Comparison of ENCODE assay signal across 17 cellular contexts in genomic region chr10:55979203-55979602, GRCh38.
DNase-seq lines count a peak whose midpoint lies in the region; ATAC-seq and TF ChIP-seq lines count a peak whose summit lies in the region.
"Had no signal": no experiment of that assay in that cellular context is flagged by ENCODE, and none has a peak within 500 bp of the region (broad histone marks: within the 10 kb centered on the region; RNA-seq: fewer than 3 reads in every experiment).

No MANE protein-coding gene starts in this region.

- peaks cover 9% of the 10 kb centered on the region for H3K4me1 Mint-ChIP-seq in endodermal cell
- H3K4me1 Mint-ChIP-seq in activated CD8-positive, alpha-beta T cell treated with anti-CD3 and anti-CD28 coated beads for 36 hours (ENCODE audit: low read depth): no peaks in the 10 kb centered on the region
- H3K4me1 Mint-ChIP-seq: CD4-positive, CD25-positive, alpha-beta regulatory T cell had no signal

- H3K9me3 ChIP-seq in HAP-1 (no peaks in the 10 kb centered on the region), endodermal cell (ENCODE audit: control insufficient read depth, low read length) (peaks cover 14% of the 10 kb centered on the region), aorta (ENCODE audit: control insufficient read depth, low read length) (no peaks in the 10 kb centered on the region)
- H3K9me3 ChIP-seq: MG63, SJSA1 had no signal

- no peaks in the 10 kb centered on the region for H3K36me3 ChIP-seq in HAP-1 (replicated peaks)
- H3K36me3 ChIP-seq in endodermal cell (ENCODE audit: control insufficient read depth, insufficient read depth, low read length): no peaks in the 10 kb centered on the region
- no peaks in the 10 kb centered on the region for H3K36me3 ChIP-seq in aorta (ENCODE audit: control insufficient read depth in 1 of 2, insufficient read depth in 2 of 2, low read length in 1 of 2)
- H3K36me3 ChIP-seq: MG63, SJSA1 had no signal

- H3K9ac ChIP-seq in endodermal cell (ENCODE audit: extremely low read depth, low read length, poor library complexity, severe bottlenecking): no peak overlapping the region

- H3K4me3 ChIP-seq in HAP-1 (no peak overlapping the region), endodermal cell (ENCODE audit: low read length) (peak overlapping the region; percentile 66), aorta (ENCODE audit: low read length in 2 of 2) (no peak overlapping the region)
- H3K4me3 ChIP-seq: MG63, SJSA1 had no signal

- DNase-seq in HAP-1 (ENCODE audit: low spot score in 2 of 2) (peak; percentile 4 to 10), endodermal cell (no peak), iPS-NIHi11 (ENCODE audit: low spot score) (peak; percentile 14), DMS79 (lab: John Stamatoyannopoulos, UW) (no peak), aorta (no peak)
- DNase-seq in activated CD8-positive, alpha-beta T cell treated with anti-CD3 and anti-CD28 coated beads for 36 hours: no peak
- DNase-seq: CD4-positive, CD25-positive, alpha-beta regulatory T cell; GDM1; Kasumi-1; MG63; NCI-H1417; NCI-H187; NCI-H446; NCI-H526 had no signal

- no peak for TF ChIP-seq CTCF in endodermal cell (conservative IDR thresholded peaks at IDR 0.05)
- no peak for TF ChIP-seq CTCF in activated CD8-positive, alpha-beta T cell treated with anti-CD3 and anti-CD28 coated beads for 36 hours (IDR thresholded peaks at IDR 0.05)

- H3K27ac ChIP-seq in endodermal cell (ENCODE audit: low read depth, low read length) (no peak overlapping the region), aorta (ENCODE audit: low read depth in 1 of 2, low read length in 2 of 2) (no peak overlapping the region)
- H3K27ac ChIP-seq: SJSA1 had no signal

- intact Hi-C loops in aorta (cut with DNase I): no loop called here
- intact Hi-C loops in activated CD8-positive, alpha-beta T cell treated with anti-CD3 and anti-CD28 coated beads for 36 hours (cut with micrococcal nuclease): no loop called here

- WGBS in endodermal cell (ENCODE audit: insufficient coverage in 1 of 2, insufficient read length in 1 of 2), 2 experiments: 33 to 36% methylated on average over 1 to 2 of the region's 2 CpGs
- 15 to 33% methylated on average over 2 of the region's 2 CpGs for whole genome bisulfite sequencing in aorta, 2 donors

- H3K27me3 Mint-ChIP-seq in endodermal cell (ENCODE audit: insufficient read depth): no peaks in the 10 kb centered on the region
- H3K27me3 Mint-ChIP-seq in activated CD8-positive, alpha-beta T cell treated with anti-CD3 and anti-CD28 coated beads for 36 hours: no peaks in the 10 kb centered on the region
- H3K27me3 Mint-ChIP-seq: CD4-positive, CD25-positive, alpha-beta regulatory T cell had no signal

- no peaks in the 10 kb centered on the region for H3K27me3 ChIP-seq in HAP-1 (ENCODE audit: low read depth)
- no peaks in the 10 kb centered on the region for H3K27me3 ChIP-seq in endodermal cell (ENCODE audit: control insufficient read depth, insufficient read depth, low read length, poor library complexity, severe bottlenecking)
- H3K27me3 ChIP-seq in aorta (ENCODE audit: control insufficient read depth in 1 of 2, insufficient read depth in 2 of 2, low read length in 1 of 2): no peaks in the 10 kb centered on the region
- H3K27me3 ChIP-seq: MG63, SJSA1 had no signal

- POLR2A ChIA-PET in activated CD8-positive, alpha-beta T cell treated with anti-CD3 and anti-CD28 coated beads for 36 hours (lab: Charles Lee): no interaction called here

- peak overlapping the region; percentile 82 for H3K27ac Mint-ChIP-seq in endodermal cell
- no peak overlapping the region for H3K27ac Mint-ChIP-seq in activated CD8-positive, alpha-beta T cell treated with anti-CD3 and anti-CD28 coated beads for 36 hours
- H3K27ac Mint-ChIP-seq: CD4-positive, CD25-positive, alpha-beta regulatory T cell had no signal

- in situ Hi-C loops in HAP-1 (cut with MboI; ENCODE audit: low sequenced_read_pairs): no loop called here

- no peaks in the 10 kb centered on the region for H3K36me3 Mint-ChIP-seq in endodermal cell (ENCODE audit: low read depth)
- no peaks in the 10 kb centered on the region for H3K36me3 Mint-ChIP-seq in activated CD8-positive, alpha-beta T cell treated with anti-CD3 and anti-CD28 coated beads for 36 hours (ENCODE audit: low read depth)
- H3K36me3 Mint-ChIP-seq: CD4-positive, CD25-positive, alpha-beta regulatory T cell had no signal

- ATAC-seq in aorta (ENCODE audit: low FRiP score): no peak
- ATAC-seq in activated CD8-positive, alpha-beta T cell treated with anti-CD3 and anti-CD28 coated beads for 36 hours: no peak
- ATAC-seq in HG02678 (IDR thresholded peaks at IDR 0.05; ENCODE audit: unreplicated experiment): no peak
- ATAC-seq: Right ventricle myocardium inferior had no signal

- no peaks in the 10 kb centered on the region for H3K9me3 Mint-ChIP-seq in endodermal cell
- no peaks in the 10 kb centered on the region for H3K9me3 Mint-ChIP-seq in activated CD8-positive, alpha-beta T cell treated with anti-CD3 and anti-CD28 coated beads for 36 hours

- H3K4me1 ChIP-seq in HAP-1 (no peaks in the 10 kb centered on the region), endodermal cell (ENCODE audit: control insufficient read depth, insufficient read depth, low read length) (no peaks in the 10 kb centered on the region), aorta (ENCODE audit: control insufficient read depth in 1 of 2, insufficient read depth in 2 of 2, low read length in 2 of 2) (no peaks in the 10 kb centered on the region)
- H3K4me1 ChIP-seq: SJSA1 had no signal

- peak overlapping the region; percentile 19 for H3K4me3 Mint-ChIP-seq in endodermal cell
- no peak overlapping the region for H3K4me3 Mint-ChIP-seq in activated CD8-positive, alpha-beta T cell treated with anti-CD3 and anti-CD28 coated beads for 36 hours
- H3K4me3 Mint-ChIP-seq: CD4-positive, CD25-positive, alpha-beta regulatory T cell had no signal

- CTCF ChIA-PET in activated CD8-positive, alpha-beta T cell treated with anti-CD3 and anti-CD28 coated beads for 36 hours (lab: Charles Lee): no interaction called here

Comparison
In these comparisons a context has a peak if more than half of its experiments do, and no peak if none do; other contexts are left out.
1. DNase-seq: peak in HAP-1 (2 of 2) and iPS-NIHi11 (single experiment); none in endodermal cell (single experiment), DMS79 (single experiment), aorta (0 of 2) and activated CD8-positive, alpha-beta T cell treated with anti-CD3 and anti-CD28 coated beads for 36 hours (single experiment).